ENCODE assay signal across 20 cellular contexts in the genomic region with DNA sequence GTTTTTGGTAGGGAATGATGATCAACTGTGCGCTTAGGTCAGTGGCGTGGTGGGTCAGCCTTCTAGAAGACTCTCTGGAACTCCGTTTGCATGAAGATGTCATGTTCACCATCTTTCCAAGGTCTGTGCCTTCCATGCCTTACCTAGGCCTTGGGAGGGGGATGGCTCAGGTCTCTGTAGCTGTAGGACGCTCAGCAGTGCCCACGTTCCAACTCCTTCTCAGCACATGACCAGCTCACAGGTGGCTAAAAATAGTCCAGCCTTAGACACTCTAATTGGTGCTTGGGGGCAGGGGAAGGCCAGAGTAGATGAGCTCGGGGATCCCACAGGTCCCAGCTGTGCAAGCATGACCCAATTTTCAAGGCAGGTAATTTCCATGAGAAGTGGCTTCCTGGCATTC. TPM values are rescaled to one million over a fixed set of nuclear protein-coding genes. Genes with fewer than 3 reads are reported as not detected.
"Had no signal": no experiment of that assay in that cellular context is flagged by ENCODE, and none has a peak within 500 bp of the region (broad histone marks: within the 10 kb centered on the region; RNA-seq: fewer than 3 reads in every experiment).

No MANE protein-coding gene starts in this region.

- H3K4me1 ChIP-seq: colonic mucosa, esophagus squamous epithelium, gastroesophageal sphincter, parathyroid adenoma, right lobe of liver, tibial artery had no signal

- H3K27me3 ChIP-seq: colonic mucosa, esophagus squamous epithelium, gastroesophageal sphincter, right lobe of liver, tibial artery had no signal

- ATAC-seq: gastroesophageal sphincter, right lobe of liver, WTC11 had no signal

- H3K4me3 ChIP-seq: colonic mucosa, esophagus squamous epithelium, gastroesophageal sphincter, right lobe of liver, skin epidermis, tibial artery had no signal

- DNase-seq: activated CD4-positive, alpha-beta T cell treated with anti-CD3 and anti-CD28 coated beads, Interleukin-2, amount 50 U/mL, for 4 hours; activated naive CD4-positive, alpha-beta T cell treated with Interleukin-2 at 50 U/mL for 16 hours; activated naive CD8-positive, alpha-beta T cell treated with anti-CD3 and anti-CD28 coated beads for 36 hours; activated T-cell treated with anti-CD3 and anti-CD28 coated beads, Interleukin-2, amount 50 U/mL, for 48 hours; colonic mucosa; esophagus squamous epithelium; nephron progenitor cell; right lobe of liver; stimulated activated CD4-positive, alpha-beta T cell treated with anti-CD3 and anti-CD28 coated beads, Interleukin-1b, Interleukin-23, amount 100 ng/mL, for 48 hours; substantia nigra; T1000; tibial artery had no signal

- H3K36me3 ChIP-seq: colonic mucosa, esophagus squamous epithelium, gastroesophageal sphincter, right lobe of liver, tibial artery had no signal

- H3K9me3 ChIP-seq: colonic mucosa, esophagus squamous epithelium, gastroesophageal sphincter, right lobe of liver, tibial artery had no signal

- H3K27ac ChIP-seq: colonic mucosa, esophagus squamous epithelium, gastroesophageal sphincter, parathyroid adenoma, right lobe of liver, skin epidermis, tibial artery had no signal

RNA-seq across cellular contexts. Expression of gene TEX51, which starts 42.3 kb away (rescaled TPM):
- total RNA-seq: activated CD8-positive, alpha-beta memory T cell treated with anti-CD3 and anti-CD28 coated beads for 36 hours; activated naive CD8-positive, alpha-beta T cell treated with anti-CD3 and anti-CD28 coated beads for 36 hours; astrocyte; colonic mucosa; esophagus squamous epithelium; gastroesophageal sphincter; pulmonary artery endothelial cell; T-helper 1 cell treated with Interleukin-12 subunit alpha and Interleukin-12 subunit beta and Interleukin-4 antibody, amounts not matched to agents 30 ng/mL and 1 ng/mL, for 36 hours; WTC11 had no signal
